ENCODE assay signal across 23 cellular contexts in the genomic region with DNA sequence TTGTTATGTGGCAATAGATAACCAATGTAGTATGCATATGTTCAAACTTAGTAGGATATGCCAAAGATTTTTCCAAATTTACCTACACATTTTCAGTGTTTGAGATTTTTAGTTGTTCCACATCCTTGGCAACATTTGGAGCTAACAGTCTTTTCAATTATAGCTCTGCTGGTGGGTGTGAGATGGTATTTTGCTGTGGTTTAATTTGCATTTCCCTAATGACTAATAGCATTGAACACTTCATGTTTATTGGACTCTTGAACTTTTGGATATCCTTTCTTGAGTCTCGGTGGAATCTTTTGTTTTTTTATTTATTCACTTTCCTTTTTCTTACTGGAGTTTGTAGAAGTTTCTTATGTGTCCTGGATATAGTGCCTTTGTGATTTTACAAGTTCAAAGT. TPM values are rescaled to one million over a fixed set of nuclear protein-coding genes. Genes with fewer than 3 reads are reported as not detected.
DNase-seq lines count a peak whose midpoint lies in the region; ATAC-seq, FAIRE-seq and TF ChIP-seq lines count a peak whose summit lies in the region.
"Had no signal": no experiment of that assay in that cellular context is flagged by ENCODE, and none has a peak within 500 bp of the region (broad histone marks: within the 10 kb centered on the region; RNA-seq: fewer than 3 reads in every experiment).

No MANE protein-coding gene starts in this region.

- TF ChIP-seq POLR2A in GM12878 (IDR thresholded peaks at IDR 0.05; ENCODE audit: low read depth, low read length) = no peak

- no peaks in the 10 kb centered on the region; the same call in 1 of the 2 replicates for H3K36me3 ChIP-seq in Karpas-422 (ENCODE audit: insufficient read depth, low read length)
- H3K36me3 ChIP-seq in GM12878 (ENCODE audit: control insufficient read depth in 2 of 2, insufficient read depth in 2 of 2, low read length in 1 of 2) = peaks cover 2 to 11% of the 10 kb centered on the region in 2 experiments
- H3K36me3 ChIP-seq in kidney (ENCODE audit: control insufficient read depth in 1 of 2, insufficient read depth in 2 of 2, low read length in 2 of 2) = no peaks in the 10 kb centered on the region

- no peaks in the 10 kb centered on the region for H3K27me3 ChIP-seq in Karpas-422 (ENCODE audit: low read length)
- H3K27me3 ChIP-seq in GM12878 (replicated peaks in 1 of 2; ENCODE audit: control insufficient read depth in 2 of 2, insufficient read depth in 2 of 2, low read length in 1 of 2) = no peaks in the 10 kb centered on the region

- TF ChIP-seq CTCF in GM12878 (IDR thresholded peaks at IDR 0.05 in 2 of 3, conservative IDR thresholded peaks at IDR 0.05 in 1 of 3; ENCODE audit: control insufficient read depth in 2 of 3, extremely low read depth in 1 of 3, insufficient read depth in 1 of 3, low read depth in 3 of 3, low read length in 3 of 3) (no peak), kidney (IDR thresholded peaks at IDR 0.05; ENCODE audit: borderline replicate concordance, extremely low read depth, insufficient read depth) (no peak)

- in situ Hi-C loops in GM12878 (cut with MboI) = no loop called here

- H3K9me3 ChIP-seq in Karpas-422 (ENCODE audit: low read length) (peaks cover 8% of the 10 kb centered on the region; the same call in 1 of the 2 replicates), GM12878 (replicated peaks; ENCODE audit: control insufficient read depth, insufficient read depth, low read length) (peaks cover 51% of the 10 kb centered on the region), kidney (ENCODE audit: control insufficient read depth in 1 of 2, low read length in 2 of 2) (peaks cover 2 to 6% of the 10 kb centered on the region in 2 donors)

- RAD21 ChIA-PET in GM12878 (lab: Charles Lee; ENCODE audit: unreplicated experiment) = interaction anchor here (0.7 to 1.5 kb wide), 6 partner anchors 13 to 238 kb away, joined by 3 to 4 read pairs (median 3); partner anchors contain the start of gene CD86

- TF ChIP-seq EP300 in GM12878 (IDR thresholded peaks at IDR 0.05; ENCODE audit: borderline replicate concordance in 1 of 2, control insufficient read depth in 1 of 2, low read depth in 2 of 2, low read length in 2 of 2) = no peak

- CTCF ChIA-PET in GM12878 (lab: Yijun Ruan, JAX) = interaction anchor here (1.0 to 1.5 kb wide), 3 partner anchors 25 to 38 kb away, joined by 4 to 6 read pairs (median 4); no protein-coding TSS in a partner anchor

- no peak overlapping the region for H3K27ac ChIP-seq in Karpas-422 (ENCODE audit: low read length)
- H3K27ac ChIP-seq in GM12878 (ENCODE audit: control insufficient read depth, insufficient read depth) = no peak overlapping the region
- no peak overlapping the region for H3K27ac ChIP-seq in kidney (ENCODE audit: low read depth in 2 of 2, low read length in 2 of 2)

- no TSS peak for BruUV-seq in GM12878 (replicated peaks; lab: Mats Ljungman, UMichigan)

- peak; percentile 11; the same call in 2 of the 3 replicates for ATAC-seq in GM12878
- ATAC-seq: GM23338, HCT116 had no signal

- H3K4me2 ChIP-seq in Karpas-422 (ENCODE audit: low read depth, low read length, poor library complexity, severe bottlenecking) = no peak overlapping the region
- H3K4me2 ChIP-seq in GM12878 (ENCODE audit: control insufficient read depth, insufficient read depth) = no peak overlapping the region
- H3K4me2 ChIP-seq: GM23338 had no signal

- H3K4me1 ChIP-seq in Karpas-422 (ENCODE audit: low read length) (peaks cover 11% of the 10 kb centered on the region), GM12878 (ENCODE audit: control insufficient read depth, insufficient read depth, low read length) (peaks cover 28% of the 10 kb centered on the region), kidney (ENCODE audit: control insufficient read depth in 1 of 2, insufficient read depth in 1 of 2, low read depth in 1 of 2, low read length in 2 of 2) (no peaks in the 10 kb centered on the region)

- DNase-seq in GM19239 (ENCODE audit: insufficient read length, low spot score) (no peak), Karpas-422 (peak; percentile 39), GM12878 (ENCODE audit: low read depth, low spot score) (no peak), HPDE6-E6E7 (ENCODE audit: extremely low spot score) (no peak), kidney (no peak), dermis blood vessel endothelial cell (no peak)
- DNase-seq in activated CD8-positive, alpha-beta memory T cell treated with anti-CD3 and anti-CD28 coated beads for 24 hours = no peak
- DNase-seq: C1 segment of cervical spinal cord; Calu3; CD4-positive, alpha-beta memory T cell; COR-L47; DMS53; DMS79 treated with DMSO at 0.1 percent for 48 hours; GF-D8; H9 had no signal

- POLR2A ChIA-PET in GM12878 (lab: Charles Lee) = interaction anchor here (0.8 to 1.5 kb wide), 7 partner anchors 10 to 43 kb away, joined by 3 to 6 read pairs (median 3); no protein-coding TSS in a partner anchor

- H3K9me2 ChIP-seq in Karpas-422 (replicated peaks; ENCODE audit: insufficient read depth, low read length) = no peaks in the 10 kb centered on the region

- intact Hi-C loops in GM12878 (cut with micrococcal nuclease; ENCODE audit: unreplicated experiment) (loop anchor here (5.0 kb wide), 1 partner anchor 36 kb away; no protein-coding TSS in a partner anchor), kidney (cut with DNase I) (no loop called here)

- H3K9ac ChIP-seq in Karpas-422 (ENCODE audit: low read length) (no peak overlapping the region), GM12878 (ENCODE audit: control insufficient read depth, insufficient read depth, low read length) (no peak overlapping the region), kidney (ENCODE audit: low read length in 2 of 2) (no peak overlapping the region)

- no peaks in the 10 kb centered on the region for H4K20me1 ChIP-seq in Karpas-422 (ENCODE audit: insufficient read depth, low read depth, low read length)
- no peaks in the 10 kb centered on the region for H4K20me1 ChIP-seq in GM12878 (ENCODE audit: control insufficient read depth, insufficient read depth)

- WGBS in GM12878 (ENCODE audit: insufficient coverage, insufficient replicate concordance, low lambda C conversion rate, missing lambda C conversion rate) = 5% methylated on average over 1 of the region's 1 CpG

- H3K4me3 ChIP-seq in Karpas-422 (ENCODE audit: low read length) (no peak overlapping the region), GM12878 (no peak overlapping the region), kidney (ENCODE audit: low read length in 2 of 2) (no peak overlapping the region)
- H3K4me3 ChIP-seq: GM23338 had no signal

- SMC1A ChIA-PET in GM12878 (lab: Charles Lee; ENCODE audit: uncharacterized antibody, unreplicated experiment) = interaction anchor here (0.7 to 2.1 kb wide), 13 partner anchors 8 to 159 kb away, joined by 3 to 8 read pairs (median 4); partner anchors contain the start of gene CD86

- TF ChIP-seq RAD21 in GM12878 (IDR thresholded peaks at IDR 0.05; ENCODE audit: insufficient read depth, low read depth, low read length) = no peak

- FAIRE-seq in GM19239 (lab: Jason Lieb, UNC) (peak; percentile 89), GM12878 (lab: Jason Lieb, UNC) (peak; percentile 52), kidney (lab: Jason Lieb, UNC) (no peak)

- H2AFZ ChIP-seq in Karpas-422 (ENCODE audit: low read length) (no peak overlapping the region), GM12878 (ENCODE audit: control insufficient read depth, low read depth, low read length) (no peak overlapping the region)
- H2AFZ ChIP-seq: GM23338 had no signal

- H3K79me2 ChIP-seq in Karpas-422 (ENCODE audit: low read length) (no peaks in the 10 kb centered on the region), GM12878 (ENCODE audit: control insufficient read depth, insufficient read depth, low read length) (peaks cover 12% of the 10 kb centered on the region)

RNA-seq across cellular contexts. Expression of gene ILDR1, which starts 11.0 kb away (rescaled TPM):
- total RNA-seq in Karpas-422 (2014; rRNA removed; shearing (Covaris generic); ENCODE audit: low replicate concordance) = 0.52 and 0.76 TPM in 2 replicates
- total RNA-seq in GM12878 (2013; cell fraction: nucleolus; rRNA removed) = 20.8 and 24.7 TPM in 2 replicates
- 8.4 and 9.7 TPM in 2 replicates for total RNA-seq in GM12878 (2014; rRNA removed)
- total RNA-seq in GM12878 (2014; rRNA removed; fragmentation: Illumina TruSeq; extraction: Trizol) = 5.1 and 5.3 TPM in 2 replicates
- 7.4 and 7.8 TPM in 2 replicates for total RNA-seq in GM12878 (2021)
- 2.3 TPM for polyA plus RNA-seq in GM12878 (2011; ENCODE audit: low read depth)
- polyA plus RNA-seq in GM12878 (2011; rRNA removed) = 12.0 and 12.4 TPM in 2 replicates
- polyA plus RNA-seq in GM12878 (2011; cell fraction: cytosol; rRNA removed) = 15.0 and 17.7 TPM in 2 replicates
- polyA plus RNA-seq in GM12878 (2011; cell fraction: nucleus; rRNA removed) = 12.5 and 16.8 TPM in 2 replicates
- polyA plus RNA-seq in GM12878 (2012) = 4.5 and 7.5 TPM in 2 replicates
- 5.6 and 6.2 TPM in 2 replicates for polyA plus RNA-seq in GM12878 (2014; fragmentation: Illumina TruSeq; extraction: Trizol)
- 1 to 10 TPM; 1.3 to 1.8 TPM for polyA plus RNA-seq in GM12878 (2014; fragmentation: Nextera tagmentation; extraction: Ambion mirVana)
- 7.9 and 8.2 TPM in 2 replicates for polyA plus RNA-seq in GM12878 (2014; rRNA removed)
- 1 to 10 TPM; 6.6 to 7.5 TPM for polyA plus RNA-seq in GM12878 (2016; fragmentation: Nextera tagmentation; extraction: Ambion mirVana)
- 45.2 and 60.4 TPM in 2 replicates for polyA minus RNA-seq in GM12878 (2011; rRNA and poly(A)+ RNA removed)
- 9.6 and 15.1 TPM in 2 replicates for polyA minus RNA-seq in GM12878 (2011; cell fraction: cytosol; rRNA and poly(A)+ RNA removed)
- 20.7 and 37.2 TPM in 2 replicates for polyA minus RNA-seq in GM12878 (2011; cell fraction: nucleus; rRNA and poly(A)+ RNA removed)
- total RNA-seq in kidney = 17.7 TPM
- 11.9 TPM for polyA plus RNA-seq in kidney (ENCODE audit: insufficient read depth, low read depth, low replicate concordance)
- not detected in 2 replicates for total RNA-seq in dermis blood vessel endothelial cell
- total RNA-seq: A172; A673; CD4-positive, alpha-beta memory T cell; Daoy; G401; H4 had no signal
- polyA plus RNA-seq: BJ; CD4-positive, alpha-beta memory T cell had no signal

RNA-seq across cellular contexts. Expression of gene CD86, which starts 22.1 kb away (rescaled TPM):
- 8.5 and 24.4 TPM in 2 replicates for total RNA-seq in Karpas-422 (2014; rRNA removed; shearing (Covaris generic); ENCODE audit: low replicate concordance)
- 126 and 130 TPM in 2 replicates for total RNA-seq in GM12878 (2013; cell fraction: nucleolus; rRNA removed)
- 40.9 and 50.5 TPM in 2 replicates for total RNA-seq in GM12878 (2014; rRNA removed)
- 57.6 and 58.8 TPM in 2 replicates for total RNA-seq in GM12878 (2014; rRNA removed; fragmentation: Illumina TruSeq; extraction: Trizol)
- 41.9 and 49.8 TPM in 2 replicates for total RNA-seq in GM12878 (2021)
- polyA plus RNA-seq in GM12878 (2011; ENCODE audit: low read depth) = 18.9 TPM
- polyA plus RNA-seq in GM12878 (2011; rRNA removed) = 100 and 126 TPM in 2 replicates
- 49.2 and 59.8 TPM in 2 replicates for polyA plus RNA-seq in GM12878 (2011; cell fraction: cytosol; rRNA removed)
- 32.9 and 37.0 TPM in 2 replicates for polyA plus RNA-seq in GM12878 (2011; cell fraction: nucleus; rRNA removed)
- 18.5 and 26.0 TPM in 2 replicates for polyA plus RNA-seq in GM12878 (2012)
- 75.1 and 112 TPM in 2 replicates for polyA plus RNA-seq in GM12878 (2014; fragmentation: Illumina TruSeq; extraction: Trizol)
- 10 to 100 TPM; 68.0 to 79.5 TPM for polyA plus RNA-seq in GM12878 (2014; fragmentation: Nextera tagmentation; extraction: Ambion mirVana)
- polyA plus RNA-seq in GM12878 (2014; rRNA removed) = 40.6 and 50.0 TPM in 2 replicates
- 10 to 100 TPM; 48.5 to 53.5 TPM for polyA plus RNA-seq in GM12878 (2016; fragmentation: Nextera tagmentation; extraction: Ambion mirVana)
- polyA minus RNA-seq in GM12878 (2011; rRNA and poly(A)+ RNA removed) = 63.2 and 76.4 TPM in 2 replicates
- polyA minus RNA-seq in GM12878 (2011; cell fraction: cytosol; rRNA and poly(A)+ RNA removed) = 14.0 and 20.2 TPM in 2 replicates
- polyA minus RNA-seq in GM12878 (2011; cell fraction: nucleus; rRNA and poly(A)+ RNA removed) = 45.3 and 52.9 TPM in 2 replicates
- total RNA-seq in kidney = 6.3 TPM
- polyA plus RNA-seq in kidney (ENCODE audit: insufficient read depth, low read depth, low replicate concordance) = 1.3 TPM
- not detected in 2 replicates for total RNA-seq in dermis blood vessel endothelial cell
- total RNA-seq: A172, A673, Calu3, G401, H9 had no signal
- polyA plus RNA-seq: BJ, GM23338 had no signal
